Comparison of ENCODE assay signal across 1 cellular context in the genomic region with DNA sequence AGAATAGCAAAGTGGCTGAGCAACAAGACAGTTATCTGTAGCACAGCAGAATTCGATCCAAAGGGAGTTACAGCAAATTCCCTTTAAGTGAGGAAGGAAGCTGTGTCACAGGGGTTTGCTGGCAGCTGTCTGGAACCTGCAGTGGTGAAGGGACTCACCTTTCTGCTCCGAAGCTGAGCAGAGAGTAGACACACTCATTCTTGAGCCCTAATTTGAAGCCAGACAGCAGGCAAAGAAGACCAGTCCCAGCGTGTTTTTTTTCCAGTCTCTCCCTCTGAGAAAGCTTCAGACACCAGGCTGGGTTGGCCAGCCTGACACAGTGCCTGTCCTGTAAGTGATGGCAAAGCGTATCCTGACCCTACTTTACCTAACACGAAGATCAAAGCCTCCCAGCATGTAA.
TF ChIP-seq lines count a peak whose summit lies in the region.

No MANE protein-coding gene starts in this region.

TF ChIP-seq in SK-N-SH treated with all-trans-retinoic acid at 6 μM for 48 hours, 23 proteins besides CTCF, POLR2A, EP300 and RAD21 (continued from another document):
- TF ChIP-seq, protein P1, sequence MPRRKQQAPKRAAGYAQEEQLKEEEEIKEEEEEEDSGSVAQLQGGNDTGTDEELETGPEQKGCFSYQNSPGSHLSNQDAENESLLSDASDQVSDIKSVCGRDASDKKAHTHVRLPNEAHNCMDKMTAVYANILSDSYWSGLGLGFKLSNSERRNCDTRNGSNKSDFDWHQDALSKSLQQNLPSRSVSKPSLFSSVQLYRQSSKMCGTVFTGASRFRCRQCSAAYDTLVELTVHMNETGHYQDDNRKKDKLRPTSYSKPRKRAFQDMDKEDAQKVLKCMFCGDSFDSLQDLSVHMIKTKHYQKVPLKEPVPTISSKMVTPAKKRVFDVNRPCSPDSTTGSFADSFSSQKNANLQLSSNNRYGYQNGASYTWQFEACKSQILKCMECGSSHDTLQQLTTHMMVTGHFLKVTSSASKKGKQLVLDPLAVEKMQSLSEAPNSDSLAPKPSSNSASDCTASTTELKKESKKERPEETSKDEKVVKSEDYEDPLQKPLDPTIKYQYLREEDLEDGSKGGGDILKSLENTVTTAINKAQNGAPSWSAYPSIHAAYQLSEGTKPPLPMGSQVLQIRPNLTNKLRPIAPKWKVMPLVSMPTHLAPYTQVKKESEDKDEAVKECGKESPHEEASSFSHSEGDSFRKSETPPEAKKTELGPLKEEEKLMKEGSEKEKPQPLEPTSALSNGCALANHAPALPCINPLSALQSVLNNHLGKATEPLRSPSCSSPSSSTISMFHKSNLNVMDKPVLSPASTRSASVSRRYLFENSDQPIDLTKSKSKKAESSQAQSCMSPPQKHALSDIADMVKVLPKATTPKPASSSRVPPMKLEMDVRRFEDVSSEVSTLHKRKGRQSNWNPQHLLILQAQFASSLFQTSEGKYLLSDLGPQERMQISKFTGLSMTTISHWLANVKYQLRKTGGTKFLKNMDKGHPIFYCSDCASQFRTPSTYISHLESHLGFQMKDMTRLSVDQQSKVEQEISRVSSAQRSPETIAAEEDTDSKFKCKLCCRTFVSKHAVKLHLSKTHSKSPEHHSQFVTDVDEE (CRISPR knock-in tag; IDR thresholded peaks at IDR 0.05) = no peak
- no peak for TF ChIP-seq ZNF565 (CRISPR knock-in tag; conservative IDR thresholded peaks at IDR 0.05; ENCODE audit: low read depth)
- TF ChIP-seq ESRRG (CRISPR knock-in tag; IDR thresholded peaks at IDR 0.05) = no peak
- TF ChIP-seq SNAI2 (CRISPR knock-in tag; IDR thresholded peaks at IDR 0.05) = no peak
- no peak for TF ChIP-seq ARNTL (CRISPR knock-in tag; IDR thresholded peaks at IDR 0.05; ENCODE audit: borderline replicate concordance, low read depth)
- no peak for TF ChIP-seq CSDC2 (CRISPR knock-in tag; IDR thresholded peaks at IDR 0.05)
- TF ChIP-seq BACH2 (CRISPR knock-in tag; IDR thresholded peaks at IDR 0.05; ENCODE audit: borderline replicate concordance) = no peak
TF ChIP-seq in SK-N-SH treated with all-trans-retinoic acid at 6 μM for 48 hours: peak in this region for 0.
